11 cellular contexts compared by ENCODE assay signal in the genomic region with DNA sequence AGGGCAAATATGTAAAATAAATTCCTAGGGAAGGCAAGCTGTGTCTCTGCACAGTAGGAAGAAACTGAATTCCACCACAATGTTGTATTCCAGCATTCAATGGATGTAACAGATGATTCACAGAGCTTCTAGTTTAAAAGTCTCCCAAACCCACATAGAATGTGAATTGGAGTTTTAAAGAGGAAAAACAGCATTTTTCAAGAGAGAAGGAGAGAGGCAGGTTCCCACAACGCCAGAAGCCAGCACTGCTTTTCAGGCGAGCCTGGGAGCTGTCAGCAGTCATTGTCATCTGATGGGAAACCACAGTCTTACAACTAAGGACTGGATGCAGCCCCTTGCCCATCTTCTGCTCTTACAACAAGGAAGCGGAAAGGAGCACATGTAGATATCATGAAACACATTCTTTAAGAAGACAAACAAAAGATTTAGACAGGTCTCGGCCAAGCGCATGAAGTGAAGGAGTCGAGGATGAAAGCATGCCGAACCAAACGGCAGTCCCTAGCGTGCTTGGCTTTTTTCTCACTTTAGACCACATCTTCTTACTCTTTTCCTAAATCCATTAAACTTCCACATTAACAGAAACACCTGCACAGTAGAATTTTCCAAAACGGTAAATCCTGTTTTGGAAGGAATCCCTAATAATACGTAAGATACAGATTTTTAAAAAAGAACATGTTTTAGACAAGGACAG. TPM values are rescaled to one million over a fixed set of nuclear protein-coding genes. Genes with fewer than 3 reads are reported as not detected.
DNase-seq lines count a peak whose midpoint lies in the region; ATAC-seq and TF ChIP-seq lines count a peak whose summit lies in the region.
"Had no signal": no experiment of that assay in that cellular context is flagged by ENCODE, and none has a peak within 500 bp of the region (broad histone marks: within the 10 kb centered on the region; RNA-seq: fewer than 3 reads in every experiment).

No MANE protein-coding gene starts in this region.

- H3K27ac Mint-ChIP-seq in naive B cell (no peak overlapping the region), type B pancreatic cell (peak overlapping the region; percentile 79)

- TF ChIP-seq CTCF in colonic mucosa (IDR thresholded peaks at IDR 0.05), result no peak
- no peak for TF ChIP-seq CTCF in type B pancreatic cell (conservative IDR thresholded peaks at IDR 0.05)

- H3K4me3 Mint-ChIP-seq in naive B cell (peak overlapping the region in 5 of 8 donors; percentile 35 to 77 (median 61)), type B pancreatic cell (peak overlapping the region; percentile 97)

- no peaks in the 10 kb centered on the region for H3K36me3 Mint-ChIP-seq in naive B cell
- no peaks in the 10 kb centered on the region for H3K36me3 Mint-ChIP-seq in type B pancreatic cell
- H3K36me3 Mint-ChIP-seq: T-cell had no signal

- H3K27ac ChIP-seq in right cardiac atrium (ENCODE audit: low read length) (no peak overlapping the region), colonic mucosa (no peak overlapping the region)
- H3K27ac ChIP-seq: KMS-11, left lung had no signal

- no peak overlapping the region for H3K9ac ChIP-seq in colonic mucosa (ENCODE audit: low read depth in 2 of 2, low read length in 2 of 2)
- H3K9ac ChIP-seq: KMS-11 had no signal

- no peaks in the 10 kb centered on the region for H3K36me3 ChIP-seq in colonic mucosa
- H3K36me3 ChIP-seq: left lung had no signal

- DNase-seq in right cardiac atrium (no peak), Right ventricle myocardium superior (no peak), colonic mucosa (no peak), naive B cell (no peak), type B pancreatic cell (ENCODE audit: extremely low spot score, unreplicated experiment) (no peak), SW 1271 (lab: John Stamatoyannopoulos, UW) (no peak)

- H3K9me3 Mint-ChIP-seq in naive B cell, result no peaks in the 10 kb centered on the region
- H3K9me3 Mint-ChIP-seq in type B pancreatic cell, result no peaks in the 10 kb centered on the region
- H3K9me3 Mint-ChIP-seq: T-cell had no signal

- H3K27me3 ChIP-seq in right cardiac atrium (ENCODE audit: control insufficient read depth, insufficient read depth), result no peaks in the 10 kb centered on the region
- H3K27me3 ChIP-seq in colonic mucosa, result peaks cover 23% of the 10 kb centered on the region

- WGBS in right cardiac atrium, result 17% methylated on average over 11 of the region's 11 CpGs

- no peak for ATAC-seq in right cardiac atrium
- ATAC-seq in Right ventricle myocardium superior (ENCODE audit: poor library complexity), result no peak
- ATAC-seq in naive B cell (ENCODE audit: low read depth in 2 of 2), result no peak
- no peak for ATAC-seq in GM19324 (IDR thresholded peaks at IDR 0.05; ENCODE audit: low FRiP score, unreplicated experiment)
- no peak for ATAC-seq in HG03457 (IDR thresholded peaks at IDR 0.05; ENCODE audit: unreplicated experiment)

- H3K4me1 Mint-ChIP-seq in naive B cell (peaks cover 5 to 14% (median 9%) of the 10 kb centered on the region in 3 donors), type B pancreatic cell (ENCODE audit: unreplicated experiment) (peaks cover 20% of the 10 kb centered on the region)

- intact Hi-C loops in right cardiac atrium (cut with DNase I), result no loop called here
- intact Hi-C loops in Right ventricle myocardium superior (cut with DNase I), result no loop called here
- intact Hi-C loops in colonic mucosa (cut with DNase I), result loop anchor here (5.0 kb wide), 2 partner anchors 415 to 500 kb away; no protein-coding TSS in a partner anchor

- H3K9me3 ChIP-seq in right cardiac atrium (ENCODE audit: control insufficient read depth, low read length) (no peaks in the 10 kb centered on the region), colonic mucosa (no peaks in the 10 kb centered on the region)
- H3K9me3 ChIP-seq: left lung had no signal

- H3K4me3 ChIP-seq in right cardiac atrium (ENCODE audit: low read length) (peak overlapping the region; percentile 27), colonic mucosa (peak overlapping the region; percentile 37)

- H3K4me1 ChIP-seq in right cardiac atrium (ENCODE audit: control insufficient read depth, insufficient read depth, low read length) (no peaks in the 10 kb centered on the region), colonic mucosa (no peaks in the 10 kb centered on the region)

- peaks cover 64 to 82% (median 73%) of the 10 kb centered on the region in 3 donors for H3K27me3 Mint-ChIP-seq in naive B cell
- peaks cover 37% of the 10 kb centered on the region for H3K27me3 Mint-ChIP-seq in type B pancreatic cell

RNA-seq across cellular contexts. Expression of gene DIRAS2, which starts 0.6 kb away (rescaled TPM):
- total RNA-seq in right cardiac atrium (not detected), Right ventricle myocardium superior (not detected), colonic mucosa (under 1 TPM in 1 of 2 donors, not detected in 1; 0.40 TPM), type B pancreatic cell (ENCODE audit: low replicate concordance) (2.0 and 5.2 TPM in 2 replicates)
- polyA plus RNA-seq in right cardiac atrium (0.02 TPM), naive B cell (ENCODE audit: low read depth in 6 of 6) (not detected)
- total RNA-seq: T-cell had no signal
